Comparison of ENCODE assay signal across 20 cellular contexts in genomic region chr4:27149541-27150212, GRCh38.
A peak's percentile ranks its signal among the peaks of the same experiment; 100 is the strongest.
DNase-seq lines count a peak whose midpoint lies in the region; ATAC-seq, FAIRE-seq and TF ChIP-seq lines count a peak whose summit lies in the region.
"Had no signal": no experiment of that assay in that cellular context is flagged by ENCODE, and none has a peak within 500 bp of the region (broad histone marks: within the 10 kb centered on the region; RNA-seq: fewer than 3 reads in every experiment).

No MANE protein-coding gene starts in this region.

- H3K9ac ChIP-seq in mesenchymal stem cell (ENCODE audit: low read length): no peak overlapping the region

- H3K9me3 ChIP-seq in mesenchymal stem cell (ENCODE audit: control insufficient read depth, low read length): no peaks in the 10 kb centered on the region
- H3K9me3 ChIP-seq in left ventricle myocardium inferior (replicated peaks): no peaks in the 10 kb centered on the region
- H3K9me3 ChIP-seq: A549, vagina had no signal

- FAIRE-seq in bronchial epithelial cell (lab: Jason Lieb, UNC): no peak
- FAIRE-seq: A549, K562, keratinocyte, small intestine had no signal

- intact Hi-C loops in left ventricle myocardium inferior (cut with micrococcal nuclease): no loop called here

- no peak overlapping the region for H2BK5ac ChIP-seq in mesenchymal stem cell (ENCODE audit: low read depth, low read length, poor library complexity, severe bottlenecking)

- no peak overlapping the region for H2BK12ac ChIP-seq in mesenchymal stem cell (ENCODE audit: low read length in 2 of 2)

- peak; percentile 79 for DNase-seq in AG09309 (ENCODE audit: low read depth)
- peak; percentile 87 for DNase-seq in LHCN-M2 (ENCODE audit: low read depth)
- peak; percentile 20 for DNase-seq in bronchial epithelial cell (ENCODE audit: low read depth)
- DNase-seq in mesenchymal stem cell: peak; percentile 84
- DNase-seq in left ventricle myocardium inferior: no peak
- DNase-seq in mesenteric fat pad (ENCODE audit: low spot score): no peak
- no peak for DNase-seq in NCI-H748 (lab: John Stamatoyannopoulos, UW; ENCODE audit: unreplicated experiment)
- DNase-seq: activated CD4-positive, alpha-beta T cell treated with anti-CD3 and anti-CD28 coated beads, Interleukin-2, amount 10 ng/mL, durations not matched to agents 24 days and 14 days; activated effector memory CD4-positive, alpha-beta T cell treated with Interleukin-2 at 50 U/mL for 16 hours; CD4-positive, CD25-positive, alpha-beta regulatory T cell; NCI-H2081; nephron progenitor cell; small intestine; stimulated activated CD4-positive, alpha-beta T cell treated with anti-CD3 and anti-CD28 coated beads, Interleukin-4, amount 100 ng/mL, for 24 hours had no signal

- H3K27me3 ChIP-seq in bronchial epithelial cell (ENCODE audit: control insufficient read depth, insufficient read depth, low read length) (no peaks in the 10 kb centered on the region), mesenchymal stem cell (ENCODE audit: control insufficient read depth in 1 of 2, insufficient read depth in 1 of 2, low read length in 2 of 2) (no peaks in the 10 kb centered on the region), left ventricle myocardium inferior (ENCODE audit: low read depth) (peaks cover 16% of the 10 kb centered on the region)
- H3K27me3 ChIP-seq: hepatocyte, vagina had no signal

- H3K79me1 ChIP-seq in mesenchymal stem cell (replicated peaks; ENCODE audit: low read length, poor library complexity, severe bottlenecking): no peaks in the 10 kb centered on the region

- H3K18ac ChIP-seq in mesenchymal stem cell (ENCODE audit: low read depth in 1 of 2, low read length in 2 of 2): no peak overlapping the region

- H3K4me1 ChIP-seq in mesenchymal stem cell (ENCODE audit: control insufficient read depth, insufficient read depth, low read depth, low read length) (no peaks in the 10 kb centered on the region), left ventricle myocardium inferior (no peaks in the 10 kb centered on the region)
- H3K4me1 ChIP-seq: A549, vagina had no signal

- H2AFZ ChIP-seq in mesenchymal stem cell (ENCODE audit: low read depth, low read length): no peak overlapping the region
- H2AFZ ChIP-seq: hepatocyte had no signal

- H3K14ac ChIP-seq in mesenchymal stem cell (ENCODE audit: low read length in 2 of 2): no peak overlapping the region

- no peak overlapping the region for H3K23ac ChIP-seq in mesenchymal stem cell (ENCODE audit: low read length in 2 of 2)

- H2BK15ac ChIP-seq in mesenchymal stem cell (ENCODE audit: low read depth, poor library complexity, severe bottlenecking): no peak overlapping the region

- WGBS in mesenchymal stem cell: 20% methylated on average over 1 of the region's 2 CpGs

- TF ChIP-seq CTCF in AG09309 (IDR thresholded peaks at IDR 0.05; ENCODE audit: control insufficient read depth, insufficient read depth, low read depth, low read length, missing control alignments) (no peak), bronchial epithelial cell (IDR thresholded peaks at IDR 0.05; ENCODE audit: insufficient read depth, low read length, severe bottlenecking) (no peak), left ventricle myocardium inferior (IDR thresholded peaks at IDR 0.05; ENCODE audit: borderline replicate concordance) (no peak)

- H3K36me3 ChIP-seq in bronchial epithelial cell (ENCODE audit: control insufficient read depth, insufficient read depth, low read length) (no peaks in the 10 kb centered on the region), mesenchymal stem cell (ENCODE audit: control insufficient read depth in 1 of 2, insufficient read depth in 2 of 2, low read depth in 1 of 2, low read length in 2 of 2) (no peaks in the 10 kb centered on the region), left ventricle myocardium inferior (no peaks in the 10 kb centered on the region)
- H3K36me3 ChIP-seq: vagina had no signal

- H2AK5ac ChIP-seq in mesenchymal stem cell (ENCODE audit: low read length, severe bottlenecking): no peak overlapping the region

- H3K27ac ChIP-seq in mesenchymal stem cell (ENCODE audit: low read length, poor library complexity, severe bottlenecking): no peak overlapping the region
- H3K27ac ChIP-seq in left ventricle myocardium inferior (replicated peaks): no peak overlapping the region
- H3K27ac ChIP-seq: A549, hepatocyte, vagina had no signal

- H2BK120ac ChIP-seq in mesenchymal stem cell (ENCODE audit: low read depth, low read length): no peak overlapping the region

- no peak for ATAC-seq in GM21390 (IDR thresholded peaks at IDR 0.05; ENCODE audit: unreplicated experiment)
- ATAC-seq: A549, K562 had no signal

- no peak overlapping the region for H4K8ac ChIP-seq in mesenchymal stem cell (ENCODE audit: low read length)

- H3K4ac ChIP-seq in mesenchymal stem cell (ENCODE audit: low read depth in 1 of 2, low read length in 2 of 2): no peak overlapping the region

- no peak overlapping the region for H3K4me2 ChIP-seq in mesenchymal stem cell (ENCODE audit: low read length, poor library complexity, severe bottlenecking)
- H3K4me2 ChIP-seq: A549, hepatocyte had no signal

- no peak overlapping the region for H4K91ac ChIP-seq in mesenchymal stem cell (ENCODE audit: low read length)

- no peak overlapping the region for H3K4me3 ChIP-seq in AG09309 (ENCODE audit: control insufficient read depth, low read depth, low read length)
- no peak overlapping the region for H3K4me3 ChIP-seq in bronchial epithelial cell (ENCODE audit: low read depth, low read length)
- H3K4me3 ChIP-seq in mesenchymal stem cell (ENCODE audit: insufficient read depth in 1 of 2, low read depth in 1 of 2, low read length in 2 of 2): no peak overlapping the region
- H3K4me3 ChIP-seq in left ventricle myocardium inferior: no peak overlapping the region
- H3K4me3 ChIP-seq: A549, hepatocyte, K562, vagina had no signal

Comparison
In these comparisons a context has a peak if more than half of its experiments do, and no peak if none do; other contexts are left out.
1. DNase-seq: peak in AG09309 (single experiment), LHCN-M2 (single experiment), bronchial epithelial cell (single experiment) and mesenchymal stem cell (single experiment); none in left ventricle myocardium inferior (single experiment), mesenteric fat pad (single experiment) and NCI-H748 (single experiment).